In the genomic region with DNA sequence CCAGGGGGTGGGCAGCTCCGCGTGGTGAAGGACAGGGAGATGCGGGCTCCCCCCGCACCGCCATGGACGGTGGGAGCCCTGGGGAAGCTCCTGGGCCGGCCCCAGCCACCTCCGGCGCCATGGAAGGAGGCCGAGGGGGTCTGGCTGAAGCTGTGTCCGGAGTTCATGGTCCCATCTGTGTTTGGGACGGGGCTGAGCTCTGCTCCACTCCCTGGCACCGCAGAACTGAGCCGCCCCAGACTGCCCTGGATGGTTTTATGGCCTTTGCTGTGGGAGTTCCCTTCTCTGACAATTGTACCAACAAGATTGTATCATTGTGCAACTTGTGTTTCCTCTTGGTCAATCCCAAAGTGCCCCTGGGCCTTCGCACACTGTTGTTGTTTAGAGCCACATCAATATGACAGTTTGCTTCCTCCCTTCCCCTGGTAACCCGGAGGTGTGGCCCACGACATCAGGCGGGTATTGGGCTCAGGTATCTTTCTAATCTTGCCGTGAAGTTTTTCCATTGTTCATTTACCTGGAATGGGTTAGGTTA, we compare ENCODE assay signal across 1 cellular context.
TF ChIP-seq lines count a peak whose summit lies in the region.

No MANE protein-coding gene starts in this region.

TF ChIP-seq in SK-N-SH treated with all-trans-retinoic acid at 6 μM for 48 hours, 23 proteins besides CTCF, POLR2A, EP300 and RAD21 (continued from another document):
- TF ChIP-seq, protein P1, sequence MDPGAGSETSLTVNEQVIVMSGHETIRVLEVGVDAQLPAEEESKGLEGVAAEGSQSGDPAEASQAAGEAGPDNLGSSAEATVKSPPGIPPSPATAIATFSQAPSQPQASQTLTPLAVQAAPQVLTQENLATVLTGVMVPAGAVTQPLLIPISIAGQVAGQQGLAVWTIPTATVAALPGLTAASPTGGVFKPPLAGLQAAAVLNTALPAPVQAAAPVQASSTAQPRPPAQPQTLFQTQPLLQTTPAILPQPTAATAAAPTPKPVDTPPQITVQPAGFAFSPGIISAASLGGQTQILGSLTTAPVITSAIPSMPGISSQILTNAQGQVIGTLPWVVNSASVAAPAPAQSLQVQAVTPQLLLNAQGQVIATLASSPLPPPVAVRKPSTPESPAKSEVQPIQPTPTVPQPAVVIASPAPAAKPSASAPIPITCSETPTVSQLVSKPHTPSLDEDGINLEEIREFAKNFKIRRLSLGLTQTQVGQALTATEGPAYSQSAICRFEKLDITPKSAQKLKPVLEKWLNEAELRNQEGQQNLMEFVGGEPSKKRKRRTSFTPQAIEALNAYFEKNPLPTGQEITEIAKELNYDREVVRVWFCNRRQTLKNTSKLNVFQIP (CRISPR knock-in tag; IDR thresholded peaks at IDR 0.05; ENCODE audit: borderline replicate concordance, low read depth): no peak
- TF ChIP-seq, protein P2, sequence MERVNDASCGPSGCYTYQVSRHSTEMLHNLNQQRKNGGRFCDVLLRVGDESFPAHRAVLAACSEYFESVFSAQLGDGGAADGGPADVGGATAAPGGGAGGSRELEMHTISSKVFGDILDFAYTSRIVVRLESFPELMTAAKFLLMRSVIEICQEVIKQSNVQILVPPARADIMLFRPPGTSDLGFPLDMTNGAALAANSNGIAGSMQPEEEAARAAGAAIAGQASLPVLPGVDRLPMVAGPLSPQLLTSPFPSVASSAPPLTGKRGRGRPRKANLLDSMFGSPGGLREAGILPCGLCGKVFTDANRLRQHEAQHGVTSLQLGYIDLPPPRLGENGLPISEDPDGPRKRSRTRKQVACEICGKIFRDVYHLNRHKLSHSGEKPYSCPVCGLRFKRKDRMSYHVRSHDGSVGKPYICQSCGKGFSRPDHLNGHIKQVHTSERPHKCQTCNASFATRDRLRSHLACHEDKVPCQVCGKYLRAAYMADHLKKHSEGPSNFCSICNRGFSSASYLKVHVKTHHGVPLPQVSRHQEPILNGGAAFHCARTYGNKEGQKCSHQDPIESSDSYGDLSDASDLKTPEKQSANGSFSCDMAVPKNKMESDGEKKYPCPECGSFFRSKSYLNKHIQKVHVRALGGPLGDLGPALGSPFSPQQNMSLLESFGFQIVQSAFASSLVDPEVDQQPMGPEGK (CRISPR knock-in tag; IDR thresholded peaks at IDR 0.05; ENCODE audit: borderline replicate concordance): no peak
- TF ChIP-seq, protein P3, sequence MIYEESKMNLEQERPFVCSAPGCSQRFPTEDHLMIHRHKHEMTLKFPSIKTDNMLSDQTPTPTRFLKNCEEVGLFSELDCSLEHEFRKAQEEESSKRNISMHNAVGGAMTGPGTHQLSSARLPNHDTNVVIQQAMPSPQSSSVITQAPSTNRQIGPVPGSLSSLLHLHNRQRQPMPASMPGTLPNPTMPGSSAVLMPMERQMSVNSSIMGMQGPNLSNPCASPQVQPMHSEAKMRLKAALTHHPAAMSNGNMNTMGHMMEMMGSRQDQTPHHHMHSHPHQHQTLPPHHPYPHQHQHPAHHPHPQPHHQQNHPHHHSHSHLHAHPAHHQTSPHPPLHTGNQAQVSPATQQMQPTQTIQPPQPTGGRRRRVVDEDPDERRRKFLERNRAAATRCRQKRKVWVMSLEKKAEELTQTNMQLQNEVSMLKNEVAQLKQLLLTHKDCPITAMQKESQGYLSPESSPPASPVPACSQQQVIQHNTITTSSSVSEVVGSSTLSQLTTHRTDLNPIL (CRISPR knock-in tag; IDR thresholded peaks at IDR 0.05; ENCODE audit: low read depth): no peak
- TF ChIP-seq, protein P4, sequence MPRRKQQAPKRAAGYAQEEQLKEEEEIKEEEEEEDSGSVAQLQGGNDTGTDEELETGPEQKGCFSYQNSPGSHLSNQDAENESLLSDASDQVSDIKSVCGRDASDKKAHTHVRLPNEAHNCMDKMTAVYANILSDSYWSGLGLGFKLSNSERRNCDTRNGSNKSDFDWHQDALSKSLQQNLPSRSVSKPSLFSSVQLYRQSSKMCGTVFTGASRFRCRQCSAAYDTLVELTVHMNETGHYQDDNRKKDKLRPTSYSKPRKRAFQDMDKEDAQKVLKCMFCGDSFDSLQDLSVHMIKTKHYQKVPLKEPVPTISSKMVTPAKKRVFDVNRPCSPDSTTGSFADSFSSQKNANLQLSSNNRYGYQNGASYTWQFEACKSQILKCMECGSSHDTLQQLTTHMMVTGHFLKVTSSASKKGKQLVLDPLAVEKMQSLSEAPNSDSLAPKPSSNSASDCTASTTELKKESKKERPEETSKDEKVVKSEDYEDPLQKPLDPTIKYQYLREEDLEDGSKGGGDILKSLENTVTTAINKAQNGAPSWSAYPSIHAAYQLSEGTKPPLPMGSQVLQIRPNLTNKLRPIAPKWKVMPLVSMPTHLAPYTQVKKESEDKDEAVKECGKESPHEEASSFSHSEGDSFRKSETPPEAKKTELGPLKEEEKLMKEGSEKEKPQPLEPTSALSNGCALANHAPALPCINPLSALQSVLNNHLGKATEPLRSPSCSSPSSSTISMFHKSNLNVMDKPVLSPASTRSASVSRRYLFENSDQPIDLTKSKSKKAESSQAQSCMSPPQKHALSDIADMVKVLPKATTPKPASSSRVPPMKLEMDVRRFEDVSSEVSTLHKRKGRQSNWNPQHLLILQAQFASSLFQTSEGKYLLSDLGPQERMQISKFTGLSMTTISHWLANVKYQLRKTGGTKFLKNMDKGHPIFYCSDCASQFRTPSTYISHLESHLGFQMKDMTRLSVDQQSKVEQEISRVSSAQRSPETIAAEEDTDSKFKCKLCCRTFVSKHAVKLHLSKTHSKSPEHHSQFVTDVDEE (CRISPR knock-in tag; IDR thresholded peaks at IDR 0.05): no peak
